ENCODE assay signal across 25 cellular contexts in the genomic region with DNA sequence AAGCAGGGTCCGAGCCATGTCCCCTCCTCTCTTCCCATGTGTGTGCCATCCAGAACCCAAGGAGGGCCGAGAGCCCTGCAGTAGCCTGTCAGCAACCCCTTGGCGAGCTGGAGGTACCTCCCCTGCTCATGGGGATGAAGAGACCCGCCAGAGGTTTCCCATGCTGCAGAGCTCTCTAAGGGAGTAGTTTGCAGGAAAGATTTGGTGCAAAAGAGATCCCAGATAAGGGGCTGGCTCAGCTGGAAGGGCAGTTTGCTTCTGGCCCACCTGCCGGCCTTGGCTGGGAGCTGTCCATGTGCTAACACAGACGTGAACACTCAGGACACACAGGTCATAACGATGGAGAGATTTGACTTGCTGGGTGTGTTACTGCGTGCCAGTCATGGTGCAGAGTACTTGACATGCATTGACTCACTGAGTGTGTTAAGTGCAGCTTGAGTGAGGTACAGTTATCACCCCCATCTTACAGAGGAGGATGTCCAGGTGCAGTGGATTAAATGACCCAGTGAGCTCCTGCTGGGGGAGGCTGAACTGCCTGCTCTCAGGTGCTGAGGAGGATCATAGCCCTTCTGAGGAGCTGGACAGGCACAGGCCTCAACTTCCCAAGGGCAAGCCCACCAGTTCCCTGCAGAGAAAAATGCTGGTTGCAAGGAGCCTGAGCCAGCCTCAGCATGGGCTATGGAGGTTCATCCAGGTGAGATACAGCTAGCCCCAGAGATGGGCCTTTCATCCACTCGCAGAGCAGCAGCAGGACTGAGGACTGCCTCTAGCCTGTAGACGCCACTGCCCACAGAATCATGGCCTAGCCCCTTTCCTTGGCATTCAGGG. TPM values are rescaled to one million over a fixed set of nuclear protein-coding genes. Genes with fewer than 3 reads are reported as not detected.
DNase-seq lines count a peak whose midpoint lies in the region; ATAC-seq, FAIRE-seq and TF ChIP-seq lines count a peak whose summit lies in the region.
"Had no signal": no experiment of that assay in that cellular context is flagged by ENCODE, and none has a peak within 500 bp of the region (broad histone marks: within the 10 kb centered on the region; RNA-seq: fewer than 3 reads in every experiment).

No MANE protein-coding gene starts in this region.

- no peak for ATAC-seq in GM18907 (IDR thresholded peaks at IDR 0.05; ENCODE audit: unreplicated experiment)
- ATAC-seq in activated T-helper 17 cell treated with anti-CD3 and anti-CD28 coated beads, Interleukin-2, amount 50 U/mL, for 72 hours (replicated peaks), result no peak
- ATAC-seq: activated naive CD8-positive, alpha-beta T cell treated with anti-CD3 and anti-CD28 coated beads, Interleukin-2, amount 50 U/mL, for 24 hours; SK-N-SH treated with all-trans-retinoic acid at 6 μM for 48 hours; stimulated activated naive B cell treated with anti-CD40 and anti-IgM and Interleukin-4, amounts not matched to agents 10 μg/mL and 1 μg/mL and 100 μg/mL, for 72 hours had no signal

- no peaks in the 10 kb centered on the region for H3K36me3 Mint-ChIP-seq in activated T-cell treated with anti-CD3 and anti-CD28 coated beads, Interleukin-2, amount 50 U/mL, for 24 hours (ENCODE audit: low read depth)
- no peaks in the 10 kb centered on the region for H3K36me3 Mint-ChIP-seq in activated T-helper 17 cell treated with anti-CD3 and anti-CD28 coated beads, Interleukin-2, amount 50 U/mL, for 72 hours (ENCODE audit: low read depth)
- H3K36me3 Mint-ChIP-seq: IgD-negative memory B cell; naive B cell; stimulated activated naive B cell treated with anti-CD40 and anti-IgM and Interleukin-4, amounts not matched to agents 10 μg/mL and 1 μg/mL and 100 μg/mL, for 72 hours had no signal

- H3K4me3 Mint-ChIP-seq in activated T-cell treated with anti-CD3 and anti-CD28 coated beads, Interleukin-2, amount 50 U/mL, for 24 hours, result no peak overlapping the region
- H3K4me3 Mint-ChIP-seq in activated T-helper 17 cell treated with anti-CD3 and anti-CD28 coated beads, Interleukin-2, amount 50 U/mL, for 72 hours, result no peak overlapping the region
- H3K4me3 Mint-ChIP-seq: activated naive CD8-positive, alpha-beta T cell treated with anti-CD3 and anti-CD28 coated beads, Interleukin-2, amount 50 U/mL, for 24 hours; CD4-positive, alpha-beta T cell; IgD-negative memory B cell; naive B cell; stimulated activated naive B cell treated with anti-CD40 and anti-IgM and Interleukin-4, amounts not matched to agents 10 μg/mL and 1 μg/mL and 100 μg/mL, for 72 hours had no signal

- peaks cover 15% of the 10 kb centered on the region for H3K27me3 ChIP-seq in bronchial epithelial cell (ENCODE audit: control insufficient read depth, insufficient read depth, low read length)
- H3K27me3 ChIP-seq: ovary had no signal

- no peaks in the 10 kb centered on the region for H3K9me3 Mint-ChIP-seq in activated T-cell treated with anti-CD3 and anti-CD28 coated beads, Interleukin-2, amount 50 U/mL, for 24 hours
- H3K9me3 Mint-ChIP-seq in activated T-helper 17 cell treated with anti-CD3 and anti-CD28 coated beads, Interleukin-2, amount 50 U/mL, for 72 hours, result no peaks in the 10 kb centered on the region
- H3K9me3 Mint-ChIP-seq: activated naive CD8-positive, alpha-beta T cell treated with anti-CD3 and anti-CD28 coated beads, Interleukin-2, amount 50 U/mL, for 24 hours; CD4-positive, alpha-beta T cell; naive B cell had no signal

- FAIRE-seq in bronchial epithelial cell (lab: Jason Lieb, UNC), result peak; percentile 93

- DNase-seq in COLO668 (lab: John Stamatoyannopoulos, UW; ENCODE audit: unreplicated experiment) (peak; percentile 4), DMS79 (lab: John Stamatoyannopoulos, UW) (peak; percentile 20), bronchial epithelial cell (ENCODE audit: low read depth) (no peak), mucosa of gallbladder (ENCODE audit: low spot score) (peak; percentile 8)
- DNase-seq in activated T-cell treated with anti-CD3 and anti-CD28 coated beads, Interleukin-2, amount 50 U/mL, for 24 hours, result no peak
- DNase-seq: activated CD4-positive, alpha-beta T cell treated with anti-CD3 and anti-CD28 coated beads for 4 hours; activated naive CD8-positive, alpha-beta T cell treated with anti-CD3 and anti-CD28 coated beads, Interleukin-2, amount 50 U/mL, for 24 hours; CD4-positive, alpha-beta T cell; cerebellar nuclear complex; DMS 273 treated with DMSO at 0.1 percent for 48 hours; GDM1; GOT3; naive B cell; NCI-H1105 treated with DMSO at 0.1 percent for 48 hours; NCI-H748 treated with DMSO at 0.1 percent for 48 hours; ovary; spleen; stimulated activated CD4-positive, alpha-beta T cell treated with anti-CD3 and anti-CD28 coated beads, Interleukin-4, amount 100 ng/mL, for 1 hour; stimulated activated naive B cell treated with anti-CD40 and anti-IgM and Interleukin-4, amounts not matched to agents 10 μg/mL and 1 μg/mL and 100 μg/mL, for 72 hours; T-helper 2 cell had no signal

- no peaks in the 10 kb centered on the region for H3K4me1 Mint-ChIP-seq in activated T-cell treated with anti-CD3 and anti-CD28 coated beads, Interleukin-2, amount 50 U/mL, for 24 hours (ENCODE audit: low read depth)
- H3K4me1 Mint-ChIP-seq in activated T-helper 17 cell treated with anti-CD3 and anti-CD28 coated beads, Interleukin-2, amount 50 U/mL, for 72 hours, result no peaks in the 10 kb centered on the region
- H3K4me1 Mint-ChIP-seq: activated naive CD8-positive, alpha-beta T cell treated with anti-CD3 and anti-CD28 coated beads, Interleukin-2, amount 50 U/mL, for 24 hours; naive B cell; stimulated activated naive B cell treated with anti-CD40 and anti-IgM and Interleukin-4, amounts not matched to agents 10 μg/mL and 1 μg/mL and 100 μg/mL, for 72 hours had no signal

- H3K36me3 ChIP-seq in bronchial epithelial cell (ENCODE audit: control insufficient read depth, insufficient read depth, low read length), result no peaks in the 10 kb centered on the region
- H3K36me3 ChIP-seq: ovary, spleen had no signal

- no peak overlapping the region for H3K27ac Mint-ChIP-seq in activated T-cell treated with anti-CD3 and anti-CD28 coated beads, Interleukin-2, amount 50 U/mL, for 24 hours
- no peak overlapping the region for H3K27ac Mint-ChIP-seq in activated T-helper 17 cell treated with anti-CD3 and anti-CD28 coated beads, Interleukin-2, amount 50 U/mL, for 72 hours
- H3K27ac Mint-ChIP-seq: activated naive CD8-positive, alpha-beta T cell treated with anti-CD3 and anti-CD28 coated beads, Interleukin-2, amount 50 U/mL, for 24 hours; CD4-positive, alpha-beta T cell; IgD-negative memory B cell; stimulated activated naive B cell treated with anti-CD40 and anti-IgM and Interleukin-4, amounts not matched to agents 10 μg/mL and 1 μg/mL and 100 μg/mL, for 72 hours had no signal

- H3K27me3 Mint-ChIP-seq in activated T-cell treated with anti-CD3 and anti-CD28 coated beads, Interleukin-2, amount 50 U/mL, for 24 hours, result peaks cover 33% of the 10 kb centered on the region
- peaks cover 28% of the 10 kb centered on the region for H3K27me3 Mint-ChIP-seq in activated T-helper 17 cell treated with anti-CD3 and anti-CD28 coated beads, Interleukin-2, amount 50 U/mL, for 72 hours

- no peak overlapping the region for H3K4me3 ChIP-seq in bronchial epithelial cell (ENCODE audit: low read depth, low read length)
- H3K4me3 ChIP-seq: ovary, spleen had no signal

- no peak for TF ChIP-seq CTCF in bronchial epithelial cell (IDR thresholded peaks at IDR 0.05; ENCODE audit: insufficient read depth, low read length, severe bottlenecking)

RNA-seq across cellular contexts. Expression of a gene that starts 6.3 kb away (rescaled TPM):
- total RNA-seq in bronchial epithelial cell (not detected in 2 replicates), mucosa of gallbladder (0.43 TPM)
- total RNA-seq in activated T-helper 17 cell treated with anti-CD3 and anti-CD28 coated beads, Interleukin-2, amount 50 U/mL, for 72 hours, result not detected
- total RNA-seq: CD4-positive, alpha-beta T cell; mesenteric fat pad had no signal

Comparison
In these comparisons a context has a peak if more than half of its experiments do, and no peak if none do; other contexts are left out.
1. DNase-seq: peak in COLO668 (single experiment), DMS79 (single experiment) and mucosa of gallbladder (single experiment); none in bronchial epithelial cell (single experiment) and activated T-cell treated with anti-CD3 and anti-CD28 coated beads, Interleukin-2, amount 50 U/mL, for 24 hours (single experiment).